1 cellular context compared by ENCODE assay signal in the genomic region with DNA sequence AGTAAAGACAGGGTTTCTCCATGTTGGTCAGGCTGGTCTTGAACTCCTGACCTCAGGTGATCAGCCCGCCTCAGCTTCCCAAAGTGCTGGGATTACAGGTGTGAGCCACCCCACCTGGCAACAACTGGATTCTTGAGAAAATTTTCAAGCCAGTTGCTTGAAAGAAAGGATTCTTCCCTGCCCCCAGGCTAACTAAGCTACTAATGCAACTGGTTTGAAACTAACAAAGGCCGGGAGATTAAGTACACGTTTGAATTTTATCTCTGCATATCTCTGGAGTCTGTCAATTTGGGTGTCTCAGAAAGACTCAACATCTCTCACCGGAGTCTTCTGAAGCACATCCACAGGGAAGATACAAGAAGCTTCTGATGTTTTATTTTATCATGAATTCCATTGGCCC.
TF ChIP-seq lines count a peak whose summit lies in the region.

No MANE protein-coding gene starts in this region.

TF ChIP-seq in GM23338, 12 proteins besides CTCF, POLR2A, EP300 and RAD21:
- TF ChIP-seq POLR2AphosphoS5 (IDR thresholded peaks at IDR 0.05; ENCODE audit: low read depth) (no peak), ZNF462 (CRISPR knock-in tag; IDR thresholded peaks at IDR 0.05) (no peak), CREB1 (CRISPR knock-in tag; IDR thresholded peaks at IDR 0.05; ENCODE audit: low read depth) (no peak), STAT1 (IDR thresholded peaks at IDR 0.05; ENCODE audit: unreplicated experiment) (no peak), REST (IDR thresholded peaks at IDR 0.05; ENCODE audit: unreplicated experiment) (no peak), JUNB (IDR thresholded peaks at IDR 0.05; ENCODE audit: unreplicated experiment) (no peak), EZH2phosphoT487 (IDR thresholded peaks at IDR 0.05; ENCODE audit: unreplicated experiment) (no peak), ZNF331 (CRISPR knock-in tag; IDR thresholded peaks at IDR 0.05; ENCODE audit: low read depth) (no peak), ETS1 (IDR thresholded peaks at IDR 0.05) (no peak), EZH2 (IDR thresholded peaks at IDR 0.05; ENCODE audit: low read depth, unreplicated experiment) (no peak), NANOG (IDR thresholded peaks at IDR 0.05; ENCODE audit: borderline replicate concordance) (no peak)
